ENCODE assay signal across 8 cellular contexts in the genomic region with DNA sequence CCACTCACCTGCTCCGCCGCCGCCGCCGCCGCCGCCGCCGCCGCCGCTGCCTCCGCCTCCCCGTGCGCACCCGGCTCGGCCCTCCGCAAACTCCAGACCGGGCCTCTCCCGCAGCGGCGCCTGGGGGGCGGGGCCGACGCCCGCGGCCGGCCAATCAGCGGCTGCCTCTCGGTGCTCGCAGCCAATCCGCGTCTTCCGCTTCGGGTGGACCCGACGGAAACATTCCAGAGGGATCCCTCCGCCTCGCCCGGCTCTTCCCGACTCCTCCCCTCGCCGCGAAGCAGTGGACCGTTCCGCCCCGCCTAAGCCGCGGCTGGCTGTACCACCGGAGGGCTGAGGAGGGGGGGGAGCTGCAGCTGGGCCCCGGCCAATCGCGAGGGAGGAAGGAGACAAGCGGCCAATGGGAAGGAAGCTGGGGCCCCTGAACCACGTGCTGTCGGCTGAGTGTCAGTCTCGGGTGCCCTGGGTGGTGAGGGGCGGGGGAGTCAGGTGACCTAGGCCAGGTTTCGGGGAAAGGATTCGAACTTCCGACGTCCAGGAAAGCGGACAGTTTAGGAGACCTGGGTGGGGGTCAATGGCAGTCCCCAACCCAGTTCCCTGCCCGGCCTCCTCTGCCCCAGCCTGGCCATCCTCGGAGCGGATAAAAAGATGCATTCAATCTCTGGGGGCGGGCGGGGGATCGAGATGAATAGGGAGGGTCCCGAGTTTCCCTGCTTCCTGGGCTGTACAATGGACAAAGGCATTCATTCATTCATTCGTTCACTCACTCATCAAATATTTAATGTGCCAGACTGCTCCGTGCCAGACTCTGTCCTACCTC. TPM values are rescaled to one million over a fixed set of nuclear protein-coding genes. Genes with fewer than 3 reads are reported as not detected.
DNase-seq lines count a peak whose midpoint lies in the region; ATAC-seq and TF ChIP-seq lines count a peak whose summit lies in the region.

A gene with protein sequence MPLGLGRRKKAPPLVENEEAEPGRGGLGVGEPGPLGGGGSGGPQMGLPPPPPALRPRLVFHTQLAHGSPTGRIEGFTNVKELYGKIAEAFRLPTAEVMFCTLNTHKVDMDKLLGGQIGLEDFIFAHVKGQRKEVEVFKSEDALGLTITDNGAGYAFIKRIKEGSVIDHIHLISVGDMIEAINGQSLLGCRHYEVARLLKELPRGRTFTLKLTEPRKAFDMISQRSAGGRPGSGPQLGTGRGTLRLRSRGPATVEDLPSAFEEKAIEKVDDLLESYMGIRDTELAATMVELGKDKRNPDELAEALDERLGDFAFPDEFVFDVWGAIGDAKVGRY (minus strand): TSS at position 99 of the 820 bp plus-strand sequence. CDS start 13,151 bp downstream, outside the sequence.

- H3K4me3 Mint-ChIP-seq in activated T-cell treated with anti-CD3 and anti-CD28 coated beads, Interleukin-2, amount 50 U/mL, for 24 hours, result peak within 1 kb of the TSS; percentile 80

- H3K27ac ChIP-seq in PC-3 (ENCODE audit: low read length) (peak within 1 kb of the TSS; percentile 81), epithelial cell of prostate (peak within 1 kb of the TSS; percentile 92)

- peak within 1 kb of the TSS; percentile 75 for H2AFZ ChIP-seq in PC-3 (ENCODE audit: low read length)

- peak within 1 kb of the TSS; percentile 85 for H3K9ac ChIP-seq in PC-3 (ENCODE audit: low read length)

- peak within 1 kb of the TSS; percentile 97 for H3K4me2 ChIP-seq in PC-3 (ENCODE audit: low read length)

- ATAC-seq in GM19324 (IDR thresholded peaks at IDR 0.05; ENCODE audit: low FRiP score, unreplicated experiment), result peak; percentile 79
- ATAC-seq in PC-3, result peak; percentile 85

- H3F3A ChIP-seq in PC-3 (ENCODE audit: low read length, unreplicated experiment), result peaks cover 5% of the 10 kb centered on the region

- H3K9me2 ChIP-seq in PC-3 (replicated peaks; ENCODE audit: low read length), result no peaks in the 10 kb centered on the region

- TF ChIP-seq RAD21 in Ishikawa (IDR thresholded peaks at IDR 0.05; ENCODE audit: low read depth), result no peak

- peaks cover 11% of the 10 kb centered on the region; the same call in 1 of the 2 replicates for H3K36me3 ChIP-seq in PC-3 (ENCODE audit: low read depth, low read length)

- no peaks in the 10 kb centered on the region for H3K27me3 ChIP-seq in PC-3 (ENCODE audit: low read length)

- no TSS peak for BruUV-seq in PC-3 (replicated peaks; lab: Mats Ljungman, UMichigan)

- H4K20me1 ChIP-seq in PC-3 (ENCODE audit: low read length), result peaks cover 18% of the 10 kb centered on the region

- peak; percentile 73 for TF ChIP-seq EP300 in Ishikawa (IDR thresholded peaks at IDR 0.05; ENCODE audit: borderline replicate concordance)

- H3K79me2 ChIP-seq in PC-3 (ENCODE audit: low read length), result peaks cover 45% of the 10 kb centered on the region

- TF ChIP-seq CTCF in AG09309 (IDR thresholded peaks at IDR 0.05; ENCODE audit: control insufficient read depth, insufficient read depth, low read depth, low read length, missing control alignments) (no peak), PC-3 (conservative IDR thresholded peaks at IDR 0.05; ENCODE audit: low read depth, low read length) (no peak)

- CTCF ChIA-PET in PC-3 (lab: Charles Lee), result interaction anchor here (0.5 to 2.2 kb wide), 4 partner anchors 9 to 666 kb away, joined by 3 to 15 read pairs (median 4); no protein-coding TSS in a partner anchor

- H3K27ac Mint-ChIP-seq in activated T-cell treated with anti-CD3 and anti-CD28 coated beads, Interleukin-2, amount 50 U/mL, for 24 hours, result peak within 1 kb of the TSS; percentile 87

- no peaks in the 10 kb centered on the region for H3K9me3 ChIP-seq in PC-3 (ENCODE audit: low read length)

- intact Hi-C loops in PC-3 (cut with micrococcal nuclease), result loop anchor here (1.0 to 2.0 kb wide), 3 partner anchors 10 to 33 kb away; a partner anchor contains a TSS

- H3K4me1 ChIP-seq in PC-3 (ENCODE audit: insufficient read depth, low read length), result peaks cover 24% of the 10 kb centered on the region

- no peaks in the 10 kb centered on the region for H3K27me3 Mint-ChIP-seq in activated T-cell treated with anti-CD3 and anti-CD28 coated beads, Interleukin-2, amount 50 U/mL, for 24 hours

- peak within 1 kb of the TSS; percentile 68 for H3K4me3 ChIP-seq in AG09309 (ENCODE audit: control insufficient read depth, low read depth, low read length)
- H3K4me3 ChIP-seq in PC-3 (ENCODE audit: low read length), result peak within 1 kb of the TSS; percentile 93

- POLR2A ChIA-PET in PC-3 (lab: Charles Lee; ENCODE audit: unreplicated experiment), result interaction anchor here (0.5 to 1.8 kb wide), 8 partner anchors 9 to 359 kb away, joined by 3 to 16 read pairs (median 6); a partner anchor contains a TSS

- H3K36me3 Mint-ChIP-seq in activated T-cell treated with anti-CD3 and anti-CD28 coated beads, Interleukin-2, amount 50 U/mL, for 24 hours (ENCODE audit: low read depth), result peaks cover 10% of the 10 kb centered on the region

- H3K4me1 Mint-ChIP-seq in activated T-cell treated with anti-CD3 and anti-CD28 coated beads, Interleukin-2, amount 50 U/mL, for 24 hours (ENCODE audit: low read depth), result peaks cover 24% of the 10 kb centered on the region

- DNase-seq in AG09309 (ENCODE audit: low read depth) (peak; percentile 96), PC-3 (peak; percentile 99), epithelial cell of prostate (ENCODE audit: low read depth, low spot score) (peak; percentile 98), middle frontal gyrus (ENCODE audit: extremely low spot score, low spot score) (peak; percentile 95)
- peak; percentile 90 for DNase-seq in activated T-cell treated with anti-CD3 and anti-CD28 coated beads, Interleukin-2, amount 50 U/mL, for 24 hours
- DNase-seq in stimulated activated CD8-positive, alpha-beta memory T cell treated with anti-CD3 and anti-CD28 coated beads, Interleukin-15, amount 100 ng/mL, for 48 hours (ENCODE audit: low read depth in 2 of 2), result peak; percentile 64 to 77

- H3K9me3 Mint-ChIP-seq in activated T-cell treated with anti-CD3 and anti-CD28 coated beads, Interleukin-2, amount 50 U/mL, for 24 hours, result no peaks in the 10 kb centered on the region

TF ChIP-seq in Ishikawa, 13 proteins besides CTCF, POLR2A, EP300 and RAD21:
- peak; percentile 43; the same call in 1 of the 2 replicates for TF ChIP-seq TAF1 (IDR thresholded peaks at IDR 0.05; ENCODE audit: low read depth)
- 0 out of 2 replicates have a peak, but pooled peaks have one; percentile 20 for TF ChIP-seq YY1 (IDR thresholded peaks at IDR 0.05; ENCODE audit: low read depth)
- peak; percentile 45; the same call in 1 of the 2 replicates for TF ChIP-seq NFIC (IDR thresholded peaks at IDR 0.05)
- TF ChIP-seq ZBTB7A (IDR thresholded peaks at IDR 0.05; ENCODE audit: low read depth), result no peak
- peak; percentile 41; the same call in 1 of the 2 replicates for TF ChIP-seq TCF12 (IDR thresholded peaks at IDR 0.05; ENCODE audit: low read depth)
- TF ChIP-seq, protein P1, sequence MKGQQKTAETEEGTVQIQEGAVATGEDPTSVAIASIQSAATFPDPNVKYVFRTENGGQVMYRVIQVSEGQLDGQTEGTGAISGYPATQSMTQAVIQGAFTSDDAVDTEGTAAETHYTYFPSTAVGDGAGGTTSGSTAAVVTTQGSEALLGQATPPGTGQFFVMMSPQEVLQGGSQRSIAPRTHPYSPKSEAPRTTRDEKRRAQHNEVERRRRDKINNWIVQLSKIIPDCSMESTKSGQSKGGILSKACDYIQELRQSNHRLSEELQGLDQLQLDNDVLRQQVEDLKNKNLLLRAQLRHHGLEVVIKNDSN (IDR thresholded peaks at IDR 0.05), result peak; percentile 97
- no peak for TF ChIP-seq CREB1 (IDR thresholded peaks at IDR 0.05; ENCODE audit: low read depth)
- TF ChIP-seq, protein P2, sequence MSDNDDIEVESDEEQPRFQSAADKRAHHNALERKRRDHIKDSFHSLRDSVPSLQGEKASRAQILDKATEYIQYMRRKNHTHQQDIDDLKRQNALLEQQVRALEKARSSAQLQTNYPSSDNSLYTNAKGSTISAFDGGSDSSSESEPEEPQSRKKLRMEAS (IDR thresholded peaks at IDR 0.05), result peak; percentile 97
- peak; percentile 60; the same call in 1 of the 2 replicates for TF ChIP-seq TEAD4 (IDR thresholded peaks at IDR 0.05)

RNA-seq across cellular contexts. Expression of the gene that starts here (rescaled TPM):
- total RNA-seq in PC-3 (2014; rRNA removed), result 538 and 671 TPM in 2 replicates

Comparison
In these comparisons a context has a peak if more than half of its experiments do, and no peak if none do; other contexts are left out.
1. Peak in every context shown above with its lines: DNase-seq, ATAC-seq, H3K4me3 ChIP-seq and H3K27ac ChIP-seq.